Comparison of ENCODE assay signal across 10 cellular contexts in genomic region chr11:133265536-133265935, GRCh38.
"Had no signal": no experiment of that assay in that cellular context is flagged by ENCODE, and none has a peak within 500 bp of the region (broad histone marks: within the 10 kb centered on the region; RNA-seq: fewer than 3 reads in every experiment).

No MANE protein-coding gene starts in this region.

- FAIRE-seq: H1, H54 had no signal

- H3K4me1 ChIP-seq: HAP-1 had no signal

- H3K36me3 ChIP-seq: HAP-1 had no signal

- H3K4me3 ChIP-seq: GM23248, GM23338, HAP-1 had no signal

- H3K27ac ChIP-seq: GM23248 had no signal

- H3K9me3 ChIP-seq: HAP-1 had no signal

- DNase-seq: GM23248, GOT3, H7, H9, HCEC 1CT, HFFc6 had no signal
